In the genomic region with DNA sequence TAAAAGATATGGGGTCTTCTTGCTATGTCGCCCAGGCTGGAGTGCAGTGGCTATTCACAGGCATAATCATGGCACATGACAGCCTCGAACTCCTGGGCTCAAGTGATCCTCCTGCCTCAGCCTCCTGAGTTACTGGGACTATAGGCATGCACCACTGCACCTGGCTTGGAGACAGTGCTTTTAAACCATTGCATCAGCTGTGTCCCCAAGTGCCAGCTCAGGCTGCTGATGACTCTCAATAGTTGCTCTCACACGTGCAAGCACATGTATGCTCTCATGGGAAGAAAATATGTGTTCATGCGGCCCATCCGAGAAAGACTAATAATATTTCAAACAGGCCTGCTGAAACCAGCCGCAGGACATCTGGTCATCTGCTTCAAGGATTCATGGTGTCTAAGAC, we compare ENCODE assay signal across 1 cellular context.
TF ChIP-seq lines count a peak whose summit lies in the region.

No MANE protein-coding gene starts in this region.

TF ChIP-seq in liver, 16 proteins besides CTCF, POLR2A, EP300 and RAD21 (continued from another document):
- no peak for TF ChIP-seq NR2F2 (IDR thresholded peaks at IDR 0.05)
- no peak for TF ChIP-seq HNF4G (IDR thresholded peaks at IDR 0.05)
- TF ChIP-seq ZBTB33 (IDR thresholded peaks at IDR 0.05), result no peak
